In the genomic region with DNA sequence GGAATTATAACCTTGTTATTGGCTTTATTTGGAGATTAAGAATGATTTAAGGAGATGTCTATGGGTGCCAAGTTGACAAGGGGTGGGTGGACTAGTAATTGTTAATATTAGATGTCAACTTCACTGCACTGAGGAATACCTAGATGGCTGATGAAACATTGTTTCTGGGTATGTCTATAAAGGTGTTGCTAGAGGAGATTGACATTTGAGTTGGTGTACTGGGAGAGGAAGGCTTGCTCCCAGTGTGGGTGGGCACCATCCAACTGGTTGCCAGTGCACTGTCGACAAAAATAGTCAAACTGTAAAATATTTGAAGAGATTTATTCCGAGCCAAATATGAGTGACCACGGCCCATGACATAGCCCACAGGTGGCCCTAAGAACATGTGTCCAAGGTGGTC, we compare ENCODE assay signal across 20 cellular contexts.
"Had no signal": no experiment of that assay in that cellular context is flagged by ENCODE, and none has a peak within 500 bp of the region (broad histone marks: within the 10 kb centered on the region; RNA-seq: fewer than 3 reads in every experiment).

No MANE protein-coding gene starts in this region.

- H3K9me3 ChIP-seq: SK-N-SH had no signal

- H3K27ac ChIP-seq: RWPE1 had no signal

- H3K9me2 ChIP-seq: SK-N-SH had no signal

- H3K4me2 ChIP-seq: SK-N-SH had no signal

- DNase-seq: IMR-90, Karpas-422, KG1, MM.1S, NCI-H1092 treated with DMSO at 0.1 percent for 48 hours, NCI-H1436, NCI-H187, NCI-H2029, NCI-H2081 treated with DMSO at 0.1 percent for 48 hours, NCI-H2171, NCI-H226, NCI-H446, NCI-H510A, NCI-H524 treated with DMSO at 0.1 percent for 48 hours, NCI-H69, NCI-H774, PC-3, SHP77, SK-N-SH had no signal
